In the genomic region with DNA sequence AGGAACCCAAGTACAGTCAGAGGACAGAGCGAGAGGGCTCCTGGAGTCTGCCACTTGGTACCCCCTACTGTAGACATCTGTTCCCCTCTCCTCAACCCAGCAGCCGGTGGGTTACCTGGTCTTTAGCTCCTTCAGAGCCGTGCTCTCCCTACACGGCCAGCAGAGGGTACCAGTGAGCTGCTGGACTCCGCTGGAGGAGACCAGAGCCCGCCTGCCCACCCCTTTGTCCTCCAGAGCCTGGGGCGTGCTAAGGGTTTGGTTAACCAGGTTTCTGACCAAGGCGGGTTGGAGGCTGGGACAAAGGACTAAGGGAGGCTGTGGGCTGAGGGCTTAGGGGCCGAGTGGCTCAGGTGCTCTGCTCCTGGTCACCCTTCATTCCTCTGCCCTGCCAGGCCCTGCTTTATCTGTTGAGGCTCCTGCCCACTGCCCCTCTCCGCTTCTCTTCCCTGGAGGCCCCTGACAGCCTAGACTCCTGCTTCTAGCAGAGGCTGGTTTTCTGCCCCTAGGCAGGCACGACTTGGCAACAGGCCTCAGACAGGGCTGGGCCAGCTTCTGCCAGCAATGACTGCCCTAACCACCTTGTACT, we compare ENCODE assay signal across 9 cellular contexts. TPM values are rescaled to one million over a fixed set of nuclear protein-coding genes. Genes with fewer than 3 reads are reported as not detected.
DNase-seq lines count a peak whose midpoint lies in the region; ATAC-seq and TF ChIP-seq lines count a peak whose summit lies in the region.
"Had no signal": no experiment of that assay in that cellular context is flagged by ENCODE, and none has a peak within 500 bp of the region (broad histone marks: within the 10 kb centered on the region; RNA-seq: fewer than 3 reads in every experiment).

No MANE protein-coding gene starts in this region.

- H3K9me3 ChIP-seq in Peyer's patch: no peaks in the 10 kb centered on the region
- no peaks in the 10 kb centered on the region for H3K9me3 ChIP-seq in gastroesophageal sphincter
- no peaks in the 10 kb centered on the region for H3K9me3 ChIP-seq in ovary

- H3K4me1 ChIP-seq in Peyer's patch: peaks cover 0 to 21% (median 13%) of the 10 kb centered on the region in 4 donors
- peaks cover 0 to 41% (median 15%) of the 10 kb centered on the region in 3 donors for H3K4me1 ChIP-seq in gastroesophageal sphincter
- H3K4me1 ChIP-seq in ovary (ENCODE audit: insufficient read depth): peaks cover 4% of the 10 kb centered on the region

- peak overlapping the region in 3 of 4 donors; percentile 80 to 99 (median 93) for H3K27ac ChIP-seq in Peyer's patch
- H3K27ac ChIP-seq in gastroesophageal sphincter: no peak overlapping the region
- no peak overlapping the region for H3K27ac ChIP-seq in ovary

- H3K36me3 ChIP-seq in Peyer's patch (no peaks in the 10 kb centered on the region), gastroesophageal sphincter (no peaks in the 10 kb centered on the region), ovary (no peaks in the 10 kb centered on the region)

- TF ChIP-seq CTCF in Peyer's patch (IDR thresholded peaks at IDR 0.05): peak; percentile 26 to 95 (median 84)
- TF ChIP-seq CTCF in gastroesophageal sphincter (IDR thresholded peaks at IDR 0.05): peak in 3 of 4 experiments; percentile 72 to 86 (median 79)
- peak; percentile 65 to 94 (median 93) for TF ChIP-seq CTCF in ovary (IDR thresholded peaks at IDR 0.05)

- intact Hi-C loops in ovary (cut with DNase I): loop anchor here (2.0 to 5.0 kb wide), 3 partner anchors 34 to 39 kb away; no protein-coding TSS in a partner anchor

- H3K4me3 ChIP-seq in Jurkat, Clone E6-1 (ENCODE audit: low read length): no peak overlapping the region
- H3K4me3 ChIP-seq in Peyer's patch (no peak overlapping the region), gastroesophageal sphincter (no peak overlapping the region), ovary (no peak overlapping the region)

- WGBS in gastroesophageal sphincter (ENCODE audit: low coverage in 1 of 2), 2 donors: 29 to 93% methylated on average over 1 to 2 of the region's 11 CpGs
- 23 to 27% (median 26%) methylated on average over 11 of the region's 11 CpGs for WGBS in ovary, 3 donors

- TF ChIP-seq EP300 in gastroesophageal sphincter (IDR thresholded peaks at IDR 0.05) (no peak), ovary (IDR thresholded peaks at IDR 0.05) (no peak)

- ATAC-seq in gastroesophageal sphincter (peak; percentile 62), HG03521 (IDR thresholded peaks at IDR 0.05; ENCODE audit: unreplicated experiment) (no peak), GM21360 (IDR thresholded peaks at IDR 0.05; ENCODE audit: unreplicated experiment) (no peak)

- peak; percentile 84 for DNase-seq in DMS53 (lab: John Stamatoyannopoulos, UW)
- peak; percentile 28 for DNase-seq in Jurkat, Clone E6-1 (ENCODE audit: low read depth, low spot score)
- DNase-seq in Peyer's patch: peak; percentile 57 to 88 (median 86)
- peak; percentile 33 for DNase-seq in activated T-helper 9 cell treated with anti-CD3 and anti-CD28 coated beads, Interleukin-2, amount 50 U/mL, for 16 hours (ENCODE audit: low read depth)
- DNase-seq in ovary: peak; percentile 80 to 88 (median 84)

- no peaks in the 10 kb centered on the region for H3K27me3 ChIP-seq in Peyer's patch
- peaks cover 63% of the 10 kb centered on the region for H3K27me3 ChIP-seq in gastroesophageal sphincter
- H3K27me3 ChIP-seq in ovary: no peaks in the 10 kb centered on the region

- peak in 1 of 2 donors; percentile 19 for TF ChIP-seq POLR2A in Peyer's patch (IDR thresholded peaks at IDR 0.05)
- TF ChIP-seq POLR2A in gastroesophageal sphincter (IDR thresholded peaks at IDR 0.05): no peak
- TF ChIP-seq POLR2A in ovary (IDR thresholded peaks at IDR 0.05): no peak

RNA-seq across cellular contexts. Expression of a gene that starts 2.7 kb away (rescaled TPM):
- 13.2 TPM for polyA plus RNA-seq in Jurkat, Clone E6-1 (2012; ENCODE audit: insufficient read depth, insufficient read length)
- total RNA-seq in Peyer's patch: 100 to 1,000 TPM; 116 to 688 (median 499) TPM
- 1 to 10 TPM in 1 of 4 donors, under 1 TPM in 2, not detected in 1; 0.19 to 2.1 (median 0.27) TPM for total RNA-seq in gastroesophageal sphincter
- total RNA-seq in ovary: 10 to 100 TPM in 5 of 7 donors, 1 to 10 TPM in 2; 1.3 to 26.3 (median 17.1) TPM
- polyA plus RNA-seq in ovary: 1 to 10 TPM; 4.6 to 5.1 TPM
- total RNA-seq: T-helper 1 cell treated with Interleukin-12 subunit alpha and Interleukin-12 subunit beta and Interleukin-4 antibody, amounts not matched to agents 30 ng/mL and 1 ng/mL, for 36 hours had no signal

RNA-seq across cellular contexts. Expression of a gene that starts 12.0 kb away (rescaled TPM):
- not detected for polyA plus RNA-seq in Jurkat, Clone E6-1 (2012; ENCODE audit: insufficient read depth, insufficient read length)
- 10 to 100 TPM in 1 of 4 donors, 1 to 10 TPM in 3; 3.5 to 14.5 (median 6.3) TPM for total RNA-seq in Peyer's patch
- total RNA-seq in gastroesophageal sphincter: 10 to 100 TPM in 3 of 4 donors, 1 to 10 TPM in 1; 7.5 to 26.7 (median 17.3) TPM
- 10 to 100 TPM; 17.3 to 45.5 (median 24.8) TPM for total RNA-seq in ovary
- polyA plus RNA-seq in ovary: 10 to 100 TPM in 1 of 2 donors, 1 to 10 TPM in 1; 1.4 to 15.7 TPM

RNA-seq across cellular contexts. Expression of a gene that starts 34.9 kb away (rescaled TPM):
- not detected for polyA plus RNA-seq in Jurkat, Clone E6-1 (2012; ENCODE audit: insufficient read depth, insufficient read length)
- total RNA-seq in Peyer's patch (10 to 100 TPM in 2 of 4 donors, 1 to 10 TPM in 2; 6.6 to 33.3 (median 16.6) TPM), gastroesophageal sphincter (100 to 1,000 TPM in 1 of 4 donors, 10 to 100 TPM in 3; 14.8 to 111 (median 55.0) TPM), ovary (100 to 1,000 TPM in 1 of 7 donors, 10 to 100 TPM in 4, 1 to 10 TPM in 2; 2.2 to 269 (median 10.9) TPM)
- polyA plus RNA-seq in ovary: 10 to 100 TPM; 15.2 to 15.6 TPM
- total RNA-seq: T-helper 1 cell treated with Interleukin-12 subunit alpha and Interleukin-12 subunit beta and Interleukin-4 antibody, amounts not matched to agents 30 ng/mL and 1 ng/mL, for 36 hours had no signal

RNA-seq across cellular contexts. Expression of a gene that starts 52.7 kb away (rescaled TPM):
- polyA plus RNA-seq in Jurkat, Clone E6-1 (2012; ENCODE audit: insufficient read depth, insufficient read length): 43.7 TPM
- total RNA-seq in Peyer's patch (100 to 1,000 TPM; 131 to 223 (median 202) TPM), gastroesophageal sphincter (100 to 1,000 TPM in 2 of 4 donors, 10 to 100 TPM in 2; 94.2 to 145 (median 110) TPM), ovary (100 to 1,000 TPM in 1 of 7 donors, 10 to 100 TPM in 6; 35.8 to 113 (median 63.0) TPM)
- polyA plus RNA-seq in ovary: 10 to 100 TPM; 32.5 to 66.0 TPM

RNA-seq across cellular contexts. Expression of a gene that starts 55.1 kb away (rescaled TPM):
- not detected for polyA plus RNA-seq in Jurkat, Clone E6-1 (2012; ENCODE audit: insufficient read depth, insufficient read length)
- total RNA-seq in Peyer's patch: not detected
- total RNA-seq in gastroesophageal sphincter: not detected
- under 1 TPM in 2 of 7 donors, not detected in 5; 0.48 to 0.55 TPM for total RNA-seq in ovary
- polyA plus RNA-seq in ovary: under 1 TPM in 1 of 2 donors, not detected in 1; 0.11 TPM
- total RNA-seq: T-helper 1 cell treated with Interleukin-12 subunit alpha and Interleukin-12 subunit beta and Interleukin-4 antibody, amounts not matched to agents 30 ng/mL and 1 ng/mL, for 36 hours had no signal

Comparison
In these comparisons a context has a peak if more than half of its experiments do, and no peak if none do; other contexts are left out.
1. DNase-seq: peak in every context shown above with its lines; median percentile 86 in Peyer's patch; 84 in DMS53; 84 in ovary; 33 in activated T-helper 9 cell treated with anti-CD3 and anti-CD28 coated beads, Interleukin-2, amount 50 U/mL, for 16 hours; 28 in Jurkat, Clone E6-1.
2. H3K27ac ChIP-seq: peak in Peyer's patch (3 of 4); none in gastroesophageal sphincter (0 of 4) and ovary (0 of 2).
3. RNA of a gene that starts 2.7 kb away (total RNA-seq): 116 to 688 TPM in Peyer's patch; 1.3 to 26.3 TPM in ovary and 0.19 to 2.1 TPM in gastroesophageal sphincter; every median in the first group is over 4 times any median in the second.
4. Peak in every context shown above with its lines, with median percentiles within 50 percentile points of each other: CTCF ChIP-seq.